In genomic region chr4:25817059-25817681, GRCh38 we compare ENCODE assay signal across 21 cellular contexts. TPM values are rescaled to one million over a fixed set of nuclear protein-coding genes. Genes with fewer than 3 reads are reported as not detected.
A peak's percentile ranks its signal among the peaks of the same experiment; 100 is the strongest.
DNase-seq lines count a peak whose midpoint lies in the region; ATAC-seq, FAIRE-seq and TF ChIP-seq lines count a peak whose summit lies in the region.
"Had no signal": no experiment of that assay in that cellular context is flagged by ENCODE, and none has a peak within 500 bp of the region (broad histone marks: within the 10 kb centered on the region; RNA-seq: fewer than 3 reads in every experiment).

No MANE protein-coding gene starts in this region.

- peak overlapping the region; percentile 76 for H3K4me2 ChIP-seq in astrocyte (ENCODE audit: low read length)
- H3K4me2 ChIP-seq: hepatocyte had no signal

- H3K9me3 ChIP-seq in astrocyte (ENCODE audit: insufficient read depth, low read depth, low read length), result no peaks in the 10 kb centered on the region
- H3K9me3 ChIP-seq: breast epithelium, tibial artery had no signal

- H3K27me3 ChIP-seq in astrocyte (ENCODE audit: insufficient read depth, low read length), result no peaks in the 10 kb centered on the region
- H3K27me3 ChIP-seq: breast epithelium, hepatocyte, tibial artery had no signal

- H3K36me3 Mint-ChIP-seq in HFFc6 (ENCODE audit: low read depth) (peaks cover 15% of the 10 kb centered on the region), astrocyte (ENCODE audit: low read depth, unreplicated experiment) (peaks cover 10% of the 10 kb centered on the region), CD14-positive monocyte (peaks cover 0 to 6% of the 10 kb centered on the region in 2 donors)

- no peaks in the 10 kb centered on the region for H3K36me3 ChIP-seq in astrocyte (ENCODE audit: insufficient read depth, low read length)
- H3K36me3 ChIP-seq: breast epithelium, tibial artery had no signal

- peak overlapping the region; percentile 21 for H2AFZ ChIP-seq in astrocyte (ENCODE audit: low read depth, low read length)
- H2AFZ ChIP-seq: hepatocyte had no signal

- peak overlapping the region; percentile 88 for H3K27ac ChIP-seq in astrocyte (ENCODE audit: low read depth, low read length)
- H3K27ac ChIP-seq: breast epithelium, hepatocyte, tibial artery had no signal

- H3K79me2 ChIP-seq in astrocyte (ENCODE audit: insufficient read depth, low read length), result no peaks in the 10 kb centered on the region
- H3K79me2 ChIP-seq: hepatocyte had no signal

- H3K4me3 ChIP-seq in astrocyte (ENCODE audit: insufficient read depth, low read depth, low read length), result no peak overlapping the region
- H3K4me3 ChIP-seq: breast epithelium, hepatocyte, tibial artery had no signal

- no peaks in the 10 kb centered on the region for H4K20me1 ChIP-seq in astrocyte (ENCODE audit: insufficient read depth, low read length)

- H3K9ac ChIP-seq in astrocyte (ENCODE audit: low read length), result peak overlapping the region; percentile 61

- DNase-seq in A172 (ENCODE audit: low spot score) (peak; percentile 38), HFFc6 (peak; percentile 83), astrocyte (ENCODE audit: low read depth) (peak; percentile 90), iris pigment epithelial cell (ENCODE audit: low read depth) (peak; percentile 90), CD14-positive monocyte (ENCODE audit: low spot score) (no peak), NCI-H510A treated with DMSO at 0.1 percent for 48 hours (lab: John Stamatoyannopoulos, UW) (no peak)
- no peak for DNase-seq in effector CD8-positive, alpha-beta T cell (lab: John Stamatoyannopoulos, UW)
- DNase-seq: activated gamma-delta T cell; left ventricle myocardium superior; naive thymus-derived CD8-positive, alpha-beta T cell; NCI-H187; NCI-H524; stimulated activated CD4-positive, alpha-beta T cell treated with anti-CD3 and anti-CD28 coated beads, Interleukin-1b, Interleukin-23, amount 100 ng/mL, for 48 hours; stimulated activated CD8-positive, alpha-beta memory T cell treated with anti-CD3 and anti-CD28 coated beads, Interleukin-4, amount 100 ng/mL, for 48 hours; tibial artery had no signal

- peaks cover 74% of the 10 kb centered on the region for H3K4me1 Mint-ChIP-seq in HFFc6 (ENCODE audit: low read depth)
- peaks cover 48% of the 10 kb centered on the region for H3K4me1 Mint-ChIP-seq in astrocyte (ENCODE audit: low read depth, unreplicated experiment)
- H3K4me1 Mint-ChIP-seq in CD14-positive monocyte, result peaks cover 10% of the 10 kb centered on the region

- peaks cover 51% of the 10 kb centered on the region for H3K4me1 ChIP-seq in astrocyte (ENCODE audit: insufficient read depth, low read length)
- H3K4me1 ChIP-seq: breast epithelium had no signal

- intact Hi-C loops in CD14-positive monocyte (cut with micrococcal nuclease), result no loop called here

- peak; percentile 96 for FAIRE-seq in astrocyte (lab: Jason Lieb, UNC)
- FAIRE-seq: A204.1, H1 had no signal

- peak overlapping the region; percentile 87 for H3K27ac Mint-ChIP-seq in HFFc6
- H3K27ac Mint-ChIP-seq in astrocyte (ENCODE audit: unreplicated experiment), result peak overlapping the region; percentile 88
- H3K27ac Mint-ChIP-seq in CD14-positive monocyte, result peak overlapping the region in 1 of 7 donors; percentile 42
- H3K27ac Mint-ChIP-seq: WTC11 had no signal

- ATAC-seq in GM18520 (IDR thresholded peaks at IDR 0.05; ENCODE audit: unreplicated experiment), result no peak
- ATAC-seq: naive thymus-derived CD8-positive, alpha-beta T cell; WTC11 had no signal

- TF ChIP-seq CTCF in HFFc6 (IDR thresholded peaks at IDR 0.05) (no peak), astrocyte (IDR thresholded peaks at IDR 0.05; ENCODE audit: insufficient read depth, low read depth, low read length) (no peak), CD14-positive monocyte (IDR thresholded peaks at IDR 0.05) (no peak)

- H3K27me3 Mint-ChIP-seq in HFFc6 (ENCODE audit: insufficient read depth) (no peaks in the 10 kb centered on the region; the same call in 1 of the 2 replicates), astrocyte (ENCODE audit: low read depth, unreplicated experiment) (no peaks in the 10 kb centered on the region), CD14-positive monocyte (ENCODE audit: low read depth in 3 of 3) (peaks cover 0 to 4% (median 0%) of the 10 kb centered on the region in 3 donors)
- H3K27me3 Mint-ChIP-seq: naive thymus-derived CD8-positive, alpha-beta T cell had no signal

- H3K4me3 Mint-ChIP-seq in HFFc6, result peak overlapping the region; percentile 68
- no peak overlapping the region for H3K4me3 Mint-ChIP-seq in astrocyte (ENCODE audit: unreplicated experiment)
- H3K4me3 Mint-ChIP-seq in CD14-positive monocyte, result no peak overlapping the region
- H3K4me3 Mint-ChIP-seq: naive thymus-derived CD8-positive, alpha-beta T cell; WTC11 had no signal

- no peaks in the 10 kb centered on the region for H3K9me3 Mint-ChIP-seq in HFFc6
- no peaks in the 10 kb centered on the region for H3K9me3 Mint-ChIP-seq in astrocyte (ENCODE audit: unreplicated experiment)
- H3K9me3 Mint-ChIP-seq in CD14-positive monocyte, result no peaks in the 10 kb centered on the region
- H3K9me3 Mint-ChIP-seq: naive thymus-derived CD8-positive, alpha-beta T cell; WTC11 had no signal

RNA-seq across cellular contexts. Expression of gene SEL1L3, which starts 45.6 kb away (rescaled TPM):
- total RNA-seq in A172 (2014; rRNA removed; shearing (Covaris generic)), result 66.6 and 67.0 TPM in 2 replicates
- total RNA-seq in HFFc6 (2021; fragmentation: NEBNext Ultra II Directional; extraction: Animal tissue kit (Norgen Biotek cat#: 25700)), result 10 to 100 TPM; 24.5 to 35.4 (median 31.1) TPM
- 24.9 and 32.7 TPM in 2 replicates for total RNA-seq in astrocyte
- 1 to 10 TPM in 1 of 2 donors, under 1 TPM in 1; 0.61 to 1.7 TPM for polyA plus RNA-seq in CD14-positive monocyte

Comparison
In these comparisons a context has a peak if more than half of its experiments do, and no peak if none do; other contexts are left out.
1. DNase-seq: peak in A172 (single experiment), HFFc6 (single experiment), astrocyte (single experiment) and iris pigment epithelial cell (single experiment); none in CD14-positive monocyte (single experiment), NCI-H510A treated with DMSO at 0.1 percent for 48 hours (single experiment) and effector CD8-positive, alpha-beta T cell (single experiment).